In the genomic region with DNA sequence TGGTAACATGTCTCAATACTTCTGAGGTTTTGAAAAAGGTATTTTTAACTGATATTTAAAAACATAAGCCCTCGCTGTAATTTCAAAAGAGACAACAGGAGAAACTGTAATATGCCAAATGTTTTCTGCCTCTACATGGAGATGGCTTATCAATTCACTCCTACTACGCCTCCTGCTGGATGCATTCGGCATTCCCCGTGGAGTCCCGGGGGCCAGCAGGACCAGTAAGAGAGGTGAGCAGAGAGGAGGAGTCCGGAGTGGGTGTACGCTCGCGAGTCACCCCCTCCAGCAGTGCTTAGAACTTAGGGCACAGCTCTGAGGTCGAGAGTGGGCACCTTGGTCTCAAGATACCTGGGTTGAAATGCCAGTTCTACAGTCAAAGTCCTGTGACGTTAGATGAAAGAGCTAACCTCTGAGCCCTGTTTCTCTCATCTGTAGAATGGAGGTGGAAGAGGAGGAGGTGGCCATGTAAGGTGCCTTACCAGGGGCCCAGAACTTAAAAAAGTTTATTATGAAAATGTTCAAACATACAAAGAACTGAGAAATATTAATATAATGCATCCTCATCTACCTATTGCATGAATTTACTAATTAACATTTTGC, we compare ENCODE assay signal across 8 cellular contexts.
DNase-seq lines count a peak whose midpoint lies in the region; ATAC-seq and TF ChIP-seq lines count a peak whose summit lies in the region.

No MANE protein-coding gene starts in this region.

- H3K9me2 ChIP-seq in MM.1S (replicated peaks; ENCODE audit: insufficient read depth, low read length): no peaks in the 10 kb centered on the region

- TF ChIP-seq CTCF in MM.1S (IDR thresholded peaks at IDR 0.05; ENCODE audit: low read length): peak; percentile 52
- peak; percentile 41 to 76 for TF ChIP-seq CTCF in right atrium auricular region (IDR thresholded peaks at IDR 0.05)

- peak overlapping the region; percentile 23 for H3K27ac Mint-ChIP-seq in activated T-helper 1 cell treated with anti-CD3 and anti-CD28 coated beads, Interleukin-12 subunit alpha, Interleukin-12 subunit beta, Interleukin-2, Interleukin-4 antibody, amounts not matched to agents 30 ng/mL and 10 ng/mL and 1 ng/mL, durations not matched to agents 14 hours and 24 hours and 36 hours
- no peak overlapping the region for H3K27ac Mint-ChIP-seq in stimulated activated effector memory CD8-positive, alpha-beta T cell treated with anti-CD3 and anti-CD28 coated beads, Interleukin-12 subunit alpha, Interleukin-12 subunit beta, amount 100 ng/mL, for 72 hours

- H3K27me3 ChIP-seq in MM.1S (replicated peaks; ENCODE audit: insufficient read depth, low read length): no peaks in the 10 kb centered on the region
- no peaks in the 10 kb centered on the region for H3K27me3 ChIP-seq in right atrium auricular region

- H3K9me3 ChIP-seq in MM.1S (replicated peaks; ENCODE audit: insufficient read depth, low read length) (no peaks in the 10 kb centered on the region), right atrium auricular region (no peaks in the 10 kb centered on the region)

- H3K4me2 ChIP-seq in MM.1S (ENCODE audit: low read depth, low read length): no peak overlapping the region

- H4K20me1 ChIP-seq in MM.1S (ENCODE audit: insufficient read depth, low read length): peaks cover 4% of the 10 kb centered on the region; the same call in 1 of the 2 replicates

- no peak overlapping the region for H3K9ac ChIP-seq in MM.1S (ENCODE audit: low read length)

- H3K4me1 ChIP-seq in MM.1S (ENCODE audit: low read length): no peaks in the 10 kb centered on the region
- peaks cover 0 to 64% of the 10 kb centered on the region in 2 donors for H3K4me1 ChIP-seq in right atrium auricular region

- H3K4me3 ChIP-seq in MM.1S (ENCODE audit: low read length) (no peak overlapping the region), right atrium auricular region (no peak overlapping the region)

- H3F3A ChIP-seq in MM.1S (ENCODE audit: insufficient read depth, low read length): no peaks in the 10 kb centered on the region

- H3K4me3 Mint-ChIP-seq in activated T-helper 1 cell treated with anti-CD3 and anti-CD28 coated beads, Interleukin-12 subunit alpha, Interleukin-12 subunit beta, Interleukin-2, Interleukin-4 antibody, amounts not matched to agents 30 ng/mL and 10 ng/mL and 1 ng/mL, durations not matched to agents 14 hours and 24 hours and 36 hours: no peak overlapping the region
- no peak overlapping the region for H3K4me3 Mint-ChIP-seq in stimulated activated effector memory CD8-positive, alpha-beta T cell treated with anti-CD3 and anti-CD28 coated beads, Interleukin-12 subunit alpha, Interleukin-12 subunit beta, amount 100 ng/mL, for 72 hours

- peaks cover 40% of the 10 kb centered on the region for H3K36me3 Mint-ChIP-seq in activated T-helper 1 cell treated with anti-CD3 and anti-CD28 coated beads, Interleukin-12 subunit alpha, Interleukin-12 subunit beta, Interleukin-2, Interleukin-4 antibody, amounts not matched to agents 30 ng/mL and 10 ng/mL and 1 ng/mL, durations not matched to agents 14 hours and 24 hours and 36 hours (ENCODE audit: low read depth)
- H3K36me3 Mint-ChIP-seq in stimulated activated effector memory CD8-positive, alpha-beta T cell treated with anti-CD3 and anti-CD28 coated beads, Interleukin-12 subunit alpha, Interleukin-12 subunit beta, amount 100 ng/mL, for 72 hours: peaks cover 94% of the 10 kb centered on the region

- H3K27me3 Mint-ChIP-seq in activated T-helper 1 cell treated with anti-CD3 and anti-CD28 coated beads, Interleukin-12 subunit alpha, Interleukin-12 subunit beta, Interleukin-2, Interleukin-4 antibody, amounts not matched to agents 30 ng/mL and 10 ng/mL and 1 ng/mL, durations not matched to agents 14 hours and 24 hours and 36 hours (ENCODE audit: insufficient read depth): no peaks in the 10 kb centered on the region

- peak; percentile 17 for DNase-seq in NCI-H345 (lab: John Stamatoyannopoulos, UW)
- no peak for DNase-seq in NCI-H345 treated with DMSO at 0.1 percent for 48 hours (lab: John Stamatoyannopoulos, UW; ENCODE audit: unreplicated experiment)
- DNase-seq in MM.1S: no peak
- no peak for DNase-seq in activated T-helper 1 cell treated with anti-CD3 and anti-CD28 coated beads, Interleukin-12 subunit alpha, Interleukin-12 subunit beta, Interleukin-2, Interleukin-4 antibody, amounts not matched to agents 30 ng/mL and 10 ng/mL and 1 ng/mL, durations not matched to agents 14 hours and 24 hours and 36 hours (ENCODE audit: low spot score)
- no peak for DNase-seq in right atrium auricular region (ENCODE audit: low spot score)
- no peak for DNase-seq in stimulated activated effector memory CD8-positive, alpha-beta T cell treated with anti-CD3 and anti-CD28 coated beads, Interleukin-12 subunit alpha, Interleukin-12 subunit beta, amount 100 ng/mL, for 72 hours (ENCODE audit: low spot score in 2 of 2)
- DNase-seq in globus pallidus (ENCODE audit: low spot score): no peak

- intact Hi-C loops in activated T-helper 1 cell treated with anti-CD3 and anti-CD28 coated beads, Interleukin-12 subunit alpha, Interleukin-12 subunit beta, Interleukin-2, Interleukin-4 antibody, amounts not matched to agents 30 ng/mL and 10 ng/mL and 1 ng/mL, durations not matched to agents 14 hours and 24 hours and 36 hours (cut with micrococcal nuclease): no loop called here

- H2AFZ ChIP-seq in MM.1S (ENCODE audit: low read length): no peak overlapping the region

- H3K27ac ChIP-seq in MM.1S (ENCODE audit: low read length) (no peak overlapping the region), right atrium auricular region (peak overlapping the region; percentile 58 to 63)

- H3K36me3 ChIP-seq in MM.1S (replicated peaks; ENCODE audit: insufficient read depth, low read length) (no peaks in the 10 kb centered on the region), right atrium auricular region (peaks cover 18% of the 10 kb centered on the region)

- no peaks in the 10 kb centered on the region for H3K9me3 Mint-ChIP-seq in activated T-helper 1 cell treated with anti-CD3 and anti-CD28 coated beads, Interleukin-12 subunit alpha, Interleukin-12 subunit beta, Interleukin-2, Interleukin-4 antibody, amounts not matched to agents 30 ng/mL and 10 ng/mL and 1 ng/mL, durations not matched to agents 14 hours and 24 hours and 36 hours
- H3K9me3 Mint-ChIP-seq in stimulated activated effector memory CD8-positive, alpha-beta T cell treated with anti-CD3 and anti-CD28 coated beads, Interleukin-12 subunit alpha, Interleukin-12 subunit beta, amount 100 ng/mL, for 72 hours: no peaks in the 10 kb centered on the region

- peaks cover 32% of the 10 kb centered on the region for H3K4me1 Mint-ChIP-seq in activated T-helper 1 cell treated with anti-CD3 and anti-CD28 coated beads, Interleukin-12 subunit alpha, Interleukin-12 subunit beta, Interleukin-2, Interleukin-4 antibody, amounts not matched to agents 30 ng/mL and 10 ng/mL and 1 ng/mL, durations not matched to agents 14 hours and 24 hours and 36 hours (ENCODE audit: low read depth)
- H3K4me1 Mint-ChIP-seq in stimulated activated effector memory CD8-positive, alpha-beta T cell treated with anti-CD3 and anti-CD28 coated beads, Interleukin-12 subunit alpha, Interleukin-12 subunit beta, amount 100 ng/mL, for 72 hours: peaks cover 45% of the 10 kb centered on the region

- ATAC-seq in stimulated activated effector memory CD8-positive, alpha-beta T cell treated with anti-CD3 and anti-CD28 coated beads, Interleukin-12 subunit alpha, Interleukin-12 subunit beta, amount 100 ng/mL, for 72 hours: peak; percentile 51
- ATAC-seq in GM21528 (IDR thresholded peaks at IDR 0.05; ENCODE audit: low FRiP score, unreplicated experiment): no peak

- peaks cover 84% of the 10 kb centered on the region for H3K79me2 ChIP-seq in MM.1S (ENCODE audit: low read length)
